10 cellular contexts compared by ENCODE assay signal in genomic region chr12:6267007-6267721, GRCh38. TPM values are rescaled to one million over a fixed set of nuclear protein-coding genes. Genes with fewer than 3 reads are reported as not detected.
A peak's percentile ranks its signal among the peaks of the same experiment; 100 is the strongest.
DNase-seq lines count a peak whose midpoint lies in the region; ATAC-seq, FAIRE-seq and TF ChIP-seq lines count a peak whose summit lies in the region.
"Had no signal": no experiment of that assay in that cellular context is flagged by ENCODE, and none has a peak within 500 bp of the region (broad histone marks: within the 10 kb centered on the region; RNA-seq: fewer than 3 reads in every experiment).

No MANE protein-coding gene starts in this region.

- TF ChIP-seq CTCF in GM10248 (IDR thresholded peaks at IDR 0.05; ENCODE audit: control extremely low read depth, extremely low read depth, low read depth, missing control alignments): no peak
- peak in 1 of 3 experiments; percentile 22; a peak in 1 of 4 replicates for TF ChIP-seq CTCF in H1 (IDR thresholded peaks at IDR 0.05; ENCODE audit: control extremely low read depth in 1 of 3, insufficient read depth in 1 of 3, low read depth in 1 of 3, low read length in 3 of 3)
- TF ChIP-seq CTCF in spleen (IDR thresholded peaks at IDR 0.05 in 8 of 11, conservative IDR thresholded peaks at IDR 0.05 in 3 of 11): no peak
- no peak for TF ChIP-seq CTCF in CD4-positive, alpha-beta T cell (IDR thresholded peaks at IDR 0.05)

- 0 out of 2 replicates have a peak, but pooled peaks cover under 1% of the 10 kb centered on the region for H3K79me1 ChIP-seq in H1 (ENCODE audit: low read depth, low read length)

- no peak overlapping the region; the same call in 1 of the 2 replicates for H2BK15ac ChIP-seq in H1 (ENCODE audit: low read length)

- DNase-seq in GM10248 (ENCODE audit: extremely low spot score) (peak; percentile 45), NCI-H2171 (lab: John Stamatoyannopoulos, UW) (peak; percentile 49), H1 (ENCODE audit: low read depth in 1 of 2, low spot score in 2 of 2) (no peak), spleen (peak; percentile 51), GF-D8 (lab: John Stamatoyannopoulos, UW) (no peak), occipital lobe (lab: John Stamatoyannopoulos, UW) (no peak), NCI-H526 treated with DMSO at 0.1 percent for 48 hours (lab: John Stamatoyannopoulos, UW) (no peak)
- DNase-seq in CD4-positive, alpha-beta T cell: no peak
- DNase-seq: activated naive CD8-positive, alpha-beta T cell treated with anti-CD3 and anti-CD28 coated beads, Interleukin-2, amount 10 ng/mL, durations not matched to agents 7 days and 5 days; MG63 had no signal

- H4K8ac ChIP-seq in H1 (ENCODE audit: extremely low read depth, insufficient read depth, low read length): no peak overlapping the region

- no peaks in the 10 kb centered on the region for H4K20me1 ChIP-seq in H1 (replicated peaks in 1 of 2; ENCODE audit: control insufficient read depth in 1 of 2, insufficient read depth in 2 of 2, low read length in 2 of 2)

- peaks cover 8 to 16% (median 12%) of the 10 kb centered on the region in 4 experiments for H3K4me1 ChIP-seq in H1 (replicated peaks in 1 of 4; ENCODE audit: control insufficient read depth in 3 of 4, insufficient read depth in 4 of 4, low read length in 3 of 4)
- no peaks in the 10 kb centered on the region for H3K4me1 ChIP-seq in spleen

- H3K9me3 ChIP-seq in H1 (ENCODE audit: insufficient read depth in 2 of 2, low read depth in 1 of 2, low read length in 1 of 2) (no peaks in the 10 kb centered on the region), spleen (no peaks in the 10 kb centered on the region)
- H3K9me3 ChIP-seq in CD4-positive, alpha-beta T cell (ENCODE audit: control insufficient read depth, low read length): no peaks in the 10 kb centered on the region
- H3K9me3 ChIP-seq: MG63 had no signal

- no peak overlapping the region for H3K23ac ChIP-seq in H1 (ENCODE audit: insufficient read length)

- ATAC-seq in CD4-positive, alpha-beta T cell (ENCODE audit: poor library complexity): no peak

- no peak overlapping the region for H3K4me3 ChIP-seq in H1 (ENCODE audit: extremely low read depth in 1 of 4, insufficient read depth in 2 of 4, low read depth in 3 of 4, low read length in 4 of 4)
- H3K4me3 ChIP-seq in spleen: no peak overlapping the region
- H3K4me3 ChIP-seq: MG63 had no signal

- H2BK120ac ChIP-seq in H1 (replicated peaks; ENCODE audit: low read depth, low read length): peak overlapping the region; percentile 31

- no peak overlapping the region for H3K9ac ChIP-seq in H1 (replicated peaks in 1 of 4; ENCODE audit: extremely low read depth in 1 of 4, low read depth in 3 of 4, low read length in 3 of 4)

- H3K36me3 ChIP-seq in H1 (ENCODE audit: control insufficient read depth in 2 of 4, insufficient read depth in 4 of 4, low read length in 3 of 4) (no peaks in the 10 kb centered on the region), spleen (no peaks in the 10 kb centered on the region)
- H3K36me3 ChIP-seq: MG63 had no signal

- 85% methylated on average over 12 of the region's 12 CpGs; no CpG with 5 or more reads in 1 of the 2 experiments for WGBS in H1 (ENCODE audit: extremely low coverage in 1 of 2, insufficient coverage in 1 of 2, insufficient read length in 1 of 2, insufficient replicate concordance in 2 of 2, low coverage in 1 of 2, low lambda C conversion rate in 2 of 2, missing lambda C conversion rate in 1 of 2), 2 experiments
- WGBS in spleen, 5 donors: 64 to 77% (median 68%) methylated on average over 12 of the region's 12 CpGs

- 0 out of 4 replicates have a peak overlapping the region, but pooled peaks of 1 of the 2 experiments have one; percentile 13 for H3K4me2 ChIP-seq in H1 (ENCODE audit: insufficient read depth in 1 of 2, low read depth in 2 of 2, low read length in 2 of 2)

- H3K27ac Mint-ChIP-seq in CD4-positive, alpha-beta T cell: no peak overlapping the region
- H3K27ac Mint-ChIP-seq: activated naive CD8-positive, alpha-beta T cell treated with anti-CD3 and anti-CD28 coated beads, Interleukin-2, amount 10 ng/mL, durations not matched to agents 7 days and 5 days had no signal

- peak overlapping the region; percentile 94 for H4K91ac ChIP-seq in H1 (replicated peaks; ENCODE audit: insufficient read length, low read length)

- H2BK5ac ChIP-seq in H1 (ENCODE audit: low read depth, low read length): no peak overlapping the region

- H3K27me3 Mint-ChIP-seq in CD4-positive, alpha-beta T cell: peaks cover 4% of the 10 kb centered on the region

- H3K27me3 ChIP-seq in H1 (replicated peaks in 1 of 4; ENCODE audit: control insufficient read depth in 3 of 4, extremely low read depth in 1 of 4, insufficient read depth in 3 of 4, low read length in 3 of 4) (no peaks in the 10 kb centered on the region), spleen (replicated peaks in 1 of 7) (no peaks in the 10 kb centered on the region)
- no peaks in the 10 kb centered on the region for H3K27me3 ChIP-seq in CD4-positive, alpha-beta T cell (ENCODE audit: control insufficient read depth, insufficient read depth, low read length)
- H3K27me3 ChIP-seq: MG63 had no signal

- no peak overlapping the region for H3K14ac ChIP-seq in H1 (ENCODE audit: insufficient read length)

- peak overlapping the region; percentile 48; the same call in 1 of the 2 replicates for H2BK20ac ChIP-seq in H1 (ENCODE audit: low read length)

- no peak overlapping the region for H2AFZ ChIP-seq in H1 (ENCODE audit: low read length)

- H3K4me3 Mint-ChIP-seq in CD4-positive, alpha-beta T cell: no peak overlapping the region
- H3K4me3 Mint-ChIP-seq: activated naive CD8-positive, alpha-beta T cell treated with anti-CD3 and anti-CD28 coated beads, Interleukin-2, amount 10 ng/mL, durations not matched to agents 7 days and 5 days had no signal

- H4K5ac ChIP-seq in H1 (ENCODE audit: insufficient read length, low read depth, low read length): no peak overlapping the region

- H3K27ac ChIP-seq in H1 (ENCODE audit: low read depth, low read length) (no peak overlapping the region), spleen (no peak overlapping the region)
- H3K27ac ChIP-seq in CD4-positive, alpha-beta T cell (ENCODE audit: low read depth, low read length): no peak overlapping the region

- no peaks in the 10 kb centered on the region for H3K79me2 ChIP-seq in H1 (ENCODE audit: control insufficient read depth in 1 of 2, insufficient read depth in 2 of 2, low read length in 2 of 2)

- FAIRE-seq in H1 (lab: Jason Lieb, UNC): no peak

- TF ChIP-seq POLR2A in H1 (IDR thresholded peaks at IDR 0.05; ENCODE audit: control extremely low read depth in 1 of 2, low read depth in 2 of 2, low read length in 2 of 2) (no peak), spleen (IDR thresholded peaks at IDR 0.05) (no peak)

- no peak for TF ChIP-seq EP300 in H1 (IDR thresholded peaks at IDR 0.05; ENCODE audit: borderline replicate concordance in 1 of 2, low read depth in 2 of 2, low read length in 2 of 2)

- H2AK5ac ChIP-seq in H1 (ENCODE audit: low read depth, low read length): no peak overlapping the region

- POLR2A ChIA-PET in GM10248 (lab: Yijun Ruan, JAX): interaction anchor here (0.6 to 0.7 kb wide), 2 partner anchors 11 to 201 kb away, joined by 3 to 6 read pairs; no protein-coding TSS in a partner anchor
- POLR2A ChIA-PET in H1 (lab: Charles Lee; ENCODE audit: partially characterized antibody): interaction anchor here (1.2 to 4.7 kb wide), 2 partner anchors 12 to 67 kb away, joined by 5 to 14 read pairs; partner anchors contain the start of gene CD9
- POLR2A ChIA-PET in CD4-positive, alpha-beta T cell (lab: Charles Lee): no interaction called here

- no peak for TF ChIP-seq RAD21 in H1 (IDR thresholded peaks at IDR 0.05 in 1 of 2, conservative IDR thresholded peaks at IDR 0.05 in 1 of 2; ENCODE audit: low read depth in 2 of 2, low read length in 2 of 2)

- H3K4me1 Mint-ChIP-seq in CD4-positive, alpha-beta T cell (ENCODE audit: low read depth): no peaks in the 10 kb centered on the region

- peak overlapping the region; percentile 85; the same call in 1 of the 2 replicates for H2BK12ac ChIP-seq in H1 (ENCODE audit: low read depth, low read length)

- peak overlapping the region; percentile 51; the same call in 1 of the 2 replicates for H3K18ac ChIP-seq in H1 (ENCODE audit: extremely low read depth, low read length)

- CTCF ChIA-PET in GM10248 (lab: Yijun Ruan, JAX): interaction anchor here (1.3 to 3.8 kb wide), 5 partner anchors 9 to 72 kb away, joined by 3 to 20 read pairs (median 9); no protein-coding TSS in a partner anchor
- CTCF ChIA-PET in H1 (lab: Charles Lee; ENCODE audit: partially characterized antibody): interaction anchor here (0.7 to 6.2 kb wide), 5 partner anchors 11 to 102 kb away, joined by 3 to 53 read pairs (median 4); no protein-coding TSS in a partner anchor
- CTCF ChIA-PET in CD4-positive, alpha-beta T cell (lab: Charles Lee): interaction anchor here (1.0 to 1.1 kb wide), 2 partner anchors 12 kb away, joined by 3 read pairs; no protein-coding TSS in a partner anchor

- peak overlapping the region; percentile 57 for H3K4ac ChIP-seq in H1 (replicated peaks; ENCODE audit: insufficient read length, low read depth, low read length)

- no peaks in the 10 kb centered on the region for H3K23me2 ChIP-seq in H1 (ENCODE audit: low read depth, low read length)

- no peaks in the 10 kb centered on the region for H3K36me3 Mint-ChIP-seq in CD4-positive, alpha-beta T cell (ENCODE audit: low read depth)
- H3K36me3 Mint-ChIP-seq: activated naive CD8-positive, alpha-beta T cell treated with anti-CD3 and anti-CD28 coated beads, Interleukin-2, amount 10 ng/mL, durations not matched to agents 7 days and 5 days had no signal

- intact Hi-C loops in spleen (cut with DNase I; ENCODE audit: low total_unique reads): no loop called here
- intact Hi-C loops in CD4-positive, alpha-beta T cell (cut with DNase I, micrococcal nuclease): no loop called here

- no peak overlapping the region for H3K56ac ChIP-seq in H1 (replicated peaks; ENCODE audit: insufficient read length, low read depth, low read length)

- H3K9me3 Mint-ChIP-seq in CD4-positive, alpha-beta T cell: no peaks in the 10 kb centered on the region
- H3K9me3 Mint-ChIP-seq: activated naive CD8-positive, alpha-beta T cell treated with anti-CD3 and anti-CD28 coated beads, Interleukin-2, amount 10 ng/mL, durations not matched to agents 7 days and 5 days had no signal

RNA-seq across cellular contexts. Expression of gene PLEKHG6, which starts 43.3 kb away (rescaled TPM):
- total RNA-seq in H1 (2021; fragmentation: NEBNext Ultra II Directional; extraction: Animal tissue kit (Norgen Biotek cat#: 25700)): 25.5 and 32.5 TPM in 2 replicates
- polyA plus RNA-seq in H1 (2011; rRNA removed) (23.1 and 38.1 TPM in 2 replicates), spleen (under 1 TPM; 0.10 to 0.12 (median 0.11) TPM)
- 30.4 TPM for polyA plus RNA-seq in H1 (2011; cell fraction: cytosol; rRNA removed)
- polyA plus RNA-seq in H1 (2011; cell fraction: nucleus; rRNA removed): 49.3 TPM
- polyA plus RNA-seq in H1 (2012, experiment 1 of 2): 22.6 to 29.6 TPM (median 26.3 TPM) in 4 replicates
- polyA plus RNA-seq in H1 (2012, experiment 2 of 2): 28.8 TPM
- 18.8 TPM for polyA plus RNA-seq in H1 (2013, experiment 1 of 2)
- 18.5 TPM for polyA plus RNA-seq in H1 (2013, experiment 2 of 2)
- 22.1 and 28.7 TPM in 2 replicates for polyA minus RNA-seq in H1 (2011; rRNA and poly(A)+ RNA removed)
- 17.8 TPM for polyA minus RNA-seq in H1 (2011; cell fraction: cytosol; rRNA and poly(A)+ RNA removed)
- 17.7 TPM for polyA minus RNA-seq in H1 (2011; cell fraction: nucleus; rRNA and poly(A)+ RNA removed)
- total RNA-seq in spleen (1 to 10 TPM in 1 of 7 donors, under 1 TPM in 2, not detected in 4; 0.19 to 1.2 (median 0.74) TPM), occipital lobe (not detected)
- total RNA-seq in CD4-positive, alpha-beta T cell: not detected
- total RNA-seq: activated naive CD8-positive, alpha-beta T cell treated with anti-CD3 and anti-CD28 coated beads, Interleukin-2, amount 10 ng/mL, durations not matched to agents 7 days and 5 days had no signal

Comparison
In these comparisons a context has a peak if more than half of its experiments do, and no peak if none do; other contexts are left out.
1. DNase-seq: peak in GM10248 (single experiment), NCI-H2171 (single experiment) and spleen (single experiment); none in H1 (0 of 2), GF-D8 (single experiment), CD4-positive, alpha-beta T cell (0 of 10), occipital lobe (single experiment) and NCI-H526 treated with DMSO at 0.1 percent for 48 hours (single experiment).
2. RNA of gene PLEKHG6, which starts 43.3 kb away (total RNA-seq): 25.5 to 32.5 TPM in H1; 0.19 to 1.2 TPM in spleen, not detected in CD4-positive, alpha-beta T cell and not detected in occipital lobe (single experiment); every median in the first group is over 10 times any median in the second.